ENCODE assay signal across 8 cellular contexts in the genomic region with DNA sequence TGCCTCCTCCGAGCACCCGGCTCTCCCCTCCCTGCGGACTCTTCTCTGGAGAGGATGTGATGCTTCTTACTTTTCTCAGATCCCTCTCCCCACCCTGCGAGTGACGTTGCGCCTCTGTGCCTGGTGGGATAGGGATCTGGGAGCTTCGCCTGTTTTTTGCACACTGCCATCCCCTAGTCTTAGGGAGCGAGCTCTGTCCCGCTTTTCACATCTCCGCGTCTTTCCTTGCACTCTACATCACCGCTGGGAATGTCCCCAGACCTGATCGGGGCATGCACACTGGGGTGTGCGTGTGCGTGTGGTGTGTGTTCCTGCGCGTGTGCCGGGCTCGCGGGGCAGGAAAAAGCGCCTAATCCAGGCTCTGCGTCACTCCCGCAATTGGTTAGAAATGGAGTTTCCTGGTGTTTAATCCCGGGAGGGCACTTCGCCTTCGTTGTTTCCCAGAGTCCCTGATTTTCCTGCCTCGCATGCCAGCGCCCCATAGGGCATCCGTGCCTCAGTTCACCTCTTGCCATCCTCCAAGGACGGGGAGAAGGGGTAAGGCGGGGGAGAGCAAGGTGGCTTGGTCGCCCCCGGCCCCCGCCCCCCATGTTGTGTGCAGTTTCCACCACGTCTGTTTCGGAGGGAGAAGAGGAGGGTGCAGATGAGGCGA. TPM values are rescaled to one million over a fixed set of nuclear protein-coding genes. Genes with fewer than 3 reads are reported as not detected.
A peak's percentile ranks its signal among the peaks of the same experiment; 100 is the strongest.
DNase-seq lines count a peak whose midpoint lies in the region; ATAC-seq and TF ChIP-seq lines count a peak whose summit lies in the region.

No MANE protein-coding gene starts in this region.

- H3K36me3 ChIP-seq in Loucy (ENCODE audit: insufficient read depth, low read length) (no peaks in the 10 kb centered on the region), ectodermal cell (ENCODE audit: control insufficient read depth, insufficient read depth, low read length) (no peaks in the 10 kb centered on the region), mucosa of descending colon (ENCODE audit: low read depth) (no peaks in the 10 kb centered on the region), urinary bladder (ENCODE audit: insufficient read depth) (no peaks in the 10 kb centered on the region)

- WGBS in ectodermal cell, 2 experiments = 9 to 11% methylated on average over 37 of the region's 37 CpGs
- 10% methylated on average over 37 of the region's 37 CpGs for WGBS in urinary bladder

- peak overlapping the region; percentile 90 for H3K4me2 ChIP-seq in Loucy (ENCODE audit: low read depth, low read length, poor library complexity, severe bottlenecking)

- no peak overlapping the region for H3K27ac ChIP-seq in ectodermal cell (ENCODE audit: insufficient read depth, low read depth, low read length, poor library complexity, severe bottlenecking)
- H3K27ac ChIP-seq in urinary bladder (ENCODE audit: low read depth) = no peak overlapping the region

- peak overlapping the region; percentile 54 for H3K4me3 ChIP-seq in AG09309 (ENCODE audit: control insufficient read depth, low read depth, low read length)
- H3K4me3 ChIP-seq in Loucy (ENCODE audit: low read length, poor library complexity, severe bottlenecking) = peak overlapping the region; percentile 91
- H3K4me3 ChIP-seq in ectodermal cell (ENCODE audit: insufficient read depth, low read depth, low read length) = peak overlapping the region; percentile 44
- H3K4me3 ChIP-seq in mucosa of descending colon = no peak overlapping the region
- H3K4me3 ChIP-seq in urinary bladder (ENCODE audit: low read depth, low read length) = peak overlapping the region; percentile 98

- intact Hi-C loops in mucosa of descending colon (cut with DNase I, micrococcal nuclease) = no loop called here

- H3K9me3 ChIP-seq in Loucy (ENCODE audit: insufficient read depth, low read depth, low read length) (no peaks in the 10 kb centered on the region), ectodermal cell (ENCODE audit: control insufficient read depth, low read length) (no peaks in the 10 kb centered on the region), mucosa of descending colon (no peaks in the 10 kb centered on the region)

- no peak overlapping the region for H2AFZ ChIP-seq in Loucy (ENCODE audit: low read length)

- ATAC-seq in mucosa of descending colon (peak; percentile 3), GM19328 (IDR thresholded peaks at IDR 0.05; ENCODE audit: unreplicated experiment) (no peak), GM18867 (IDR thresholded peaks at IDR 0.05; ENCODE audit: unreplicated experiment) (no peak)

- H3K27me3 ChIP-seq in Loucy (ENCODE audit: insufficient read depth, low read length, poor library complexity, severe bottlenecking) (no peaks in the 10 kb centered on the region), ectodermal cell (ENCODE audit: control insufficient read depth, insufficient read depth, low read length, poor library complexity, severe bottlenecking) (peaks cover 70% of the 10 kb centered on the region)

- H3K4me1 ChIP-seq in Loucy (ENCODE audit: insufficient read depth, low read length, poor library complexity, severe bottlenecking) (peaks cover 22% of the 10 kb centered on the region), ectodermal cell (ENCODE audit: control insufficient read depth, insufficient read depth, low read length) (no peaks in the 10 kb centered on the region), mucosa of descending colon (ENCODE audit: low read depth) (peaks cover 3% of the 10 kb centered on the region), urinary bladder (ENCODE audit: insufficient read depth) (no peaks in the 10 kb centered on the region)

- H4K20me1 ChIP-seq in Loucy (ENCODE audit: insufficient read depth, low read length, poor library complexity, severe bottlenecking) = peaks cover 1% of the 10 kb centered on the region

- no peaks in the 10 kb centered on the region for H3F3A ChIP-seq in Loucy (ENCODE audit: low read depth)

- peaks cover 31% of the 10 kb centered on the region for H3K79me2 ChIP-seq in Loucy (ENCODE audit: insufficient read depth, low read length)

- TF ChIP-seq CTCF in AG09309 (IDR thresholded peaks at IDR 0.05; ENCODE audit: control insufficient read depth, insufficient read depth, low read depth, low read length, missing control alignments) (no peak), Loucy (conservative IDR thresholded peaks at IDR 0.05; ENCODE audit: low read length) (no peak), mucosa of descending colon (IDR thresholded peaks at IDR 0.05) (no peak)

- H3K9me2 ChIP-seq in Loucy (replicated peaks; ENCODE audit: low read depth, low read length) = no peaks in the 10 kb centered on the region

- H3K9ac ChIP-seq in Loucy (ENCODE audit: low read depth, low read length, poor library complexity, severe bottlenecking) = no peak overlapping the region

- DNase-seq in AG09309 (ENCODE audit: low read depth) (no peak), mucosa of descending colon (peak in 2 of 3 donors; percentile 19 to 41), COR-L47 (lab: John Stamatoyannopoulos, UW) (no peak)

RNA-seq across cellular contexts. Expression of gene TBC1D1, which starts 0.9 kb away (rescaled TPM):
- polyA plus RNA-seq in ectodermal cell (2013, experiment 1 of 4) = 147 TPM
- polyA plus RNA-seq in ectodermal cell (2013, experiment 2 of 4) = 148 TPM
- 118 TPM for polyA plus RNA-seq in ectodermal cell (2013, experiment 3 of 4)
- polyA plus RNA-seq in ectodermal cell (2013, experiment 4 of 4) = 120 TPM
- 100 to 1,000 TPM in 1 of 3 donors, 10 to 100 TPM in 2; 50.2 to 249 (median 71.6) TPM for total RNA-seq in mucosa of descending colon
- total RNA-seq in urinary bladder = 115 TPM
- 74.7 TPM for polyA plus RNA-seq in urinary bladder

Comparison
In these comparisons a context has a peak if more than half of its experiments do, and no peak if none do; other contexts are left out.
1. DNase-seq: peak in mucosa of descending colon (2 of 3); none in AG09309 (single experiment) and COR-L47 (single experiment).